25 cellular contexts compared by ENCODE assay signal in genomic region chr3:13638927-13639326, GRCh38.
"Had no signal": no experiment of that assay in that cellular context is flagged by ENCODE, and none has a peak within 500 bp of the region (broad histone marks: within the 10 kb centered on the region; RNA-seq: fewer than 3 reads in every experiment).

No MANE protein-coding gene starts in this region.

- H3K27ac ChIP-seq: coronary artery, esophagus muscularis mucosa, parathyroid adenoma, right lobe of liver, thoracic aorta, upper lobe of left lung had no signal

- H2AFZ ChIP-seq: parathyroid adenoma had no signal

- H3K9me3 Mint-ChIP-seq: activated B cell treated with CpG ODN at 0.5 μM for 24 hours; activated CD4-positive, alpha-beta memory T cell treated with anti-CD3 and anti-CD28 coated beads, Interleukin-2, amount 10 ng/mL, durations not matched to agents 7 days and 5 days; activated naive CD4-positive, alpha-beta T cell treated with anti-CD3 and anti-CD28 coated beads for 36 hours; activated T-helper 17 cell treated with anti-CD3 and anti-CD28 coated beads, Interleukin-2, amount 50 U/mL, for 72 hours; brain; stimulated activated naive B cell treated with anti-CD40 and anti-IgM and Interleukin-4, amounts not matched to agents 10 μg/mL and 1 μg/mL and 100 μg/mL, for 72 hours; T-cell had no signal

- H3K4me1 Mint-ChIP-seq: activated B cell treated with CpG ODN at 0.5 μM for 24 hours; activated CD4-positive, alpha-beta memory T cell treated with anti-CD3 and anti-CD28 coated beads, Interleukin-2, amount 10 ng/mL, durations not matched to agents 7 days and 5 days; activated CD8-positive, alpha-beta memory T cell treated with anti-CD3 and anti-CD28 coated beads, Interleukin-2, amount 10 ng/mL, durations not matched to agents 7 days and 5 days; activated T-helper 17 cell treated with anti-CD3 and anti-CD28 coated beads, Interleukin-2, amount 50 U/mL, for 72 hours; brain; stimulated activated naive B cell treated with anti-CD40 and anti-IgM and Interleukin-4, amounts not matched to agents 10 μg/mL and 1 μg/mL and 100 μg/mL, for 72 hours; T-cell had no signal

- H3K27me3 ChIP-seq: right lobe of liver, upper lobe of left lung had no signal

- H3K4me3 ChIP-seq: coronary artery, esophagus muscularis mucosa, lung, right lobe of liver, thoracic aorta, upper lobe of left lung had no signal

- ATAC-seq: activated CD8-positive, alpha-beta memory T cell treated with anti-CD3 and anti-CD28 coated beads, Interleukin-2, amount 10 ng/mL, durations not matched to agents 7 days and 5 days; activated T-helper 17 cell treated with anti-CD3 and anti-CD28 coated beads, Interleukin-2, amount 50 U/mL, for 72 hours; left colon; right lobe of liver; stimulated activated naive B cell treated with anti-CD40 and anti-IgM and Interleukin-4, amounts not matched to agents 10 μg/mL and 1 μg/mL and 100 μg/mL, for 72 hours; T-cell had no signal

- DNase-seq: activated B cell treated with CpG ODN at 0.5 μM for 24 hours; activated CD4-positive, alpha-beta memory T cell treated with anti-CD3 and anti-CD28 coated beads, Interleukin-2, amount 10 ng/mL, durations not matched to agents 7 days and 5 days; activated CD4-positive, alpha-beta T cell treated with anti-CD3 and anti-CD28 coated beads for 48 hours; activated CD8-positive, alpha-beta memory T cell treated with anti-CD3 and anti-CD28 coated beads, Interleukin-2, amount 10 ng/mL, durations not matched to agents 7 days and 5 days; activated naive CD4-positive, alpha-beta T cell treated with anti-CD3 and anti-CD28 coated beads for 36 hours; foreskin melanocyte; glutamatergic neuron; hippocampal formation; left colon; midbrain; right lobe of liver; stimulated activated CD4-positive, alpha-beta T cell treated with anti-CD3 and anti-CD28 coated beads, Interleukin-4, amount 100 ng/mL, for 24 hours; stimulated activated naive B cell treated with anti-CD40 and anti-IgM and Interleukin-4, amounts not matched to agents 10 μg/mL and 1 μg/mL and 100 μg/mL, for 72 hours; T-cell; T-helper 9 cell; upper lobe of left lung had no signal

- FAIRE-seq: endometrium, islet of Langerhans had no signal

- H3K27me3 Mint-ChIP-seq: activated B cell treated with CpG ODN at 0.5 μM for 24 hours; activated CD4-positive, alpha-beta memory T cell treated with anti-CD3 and anti-CD28 coated beads, Interleukin-2, amount 10 ng/mL, durations not matched to agents 7 days and 5 days; activated T-helper 17 cell treated with anti-CD3 and anti-CD28 coated beads, Interleukin-2, amount 50 U/mL, for 72 hours; brain had no signal

- H3K36me3 Mint-ChIP-seq: activated CD8-positive, alpha-beta memory T cell treated with anti-CD3 and anti-CD28 coated beads, Interleukin-2, amount 10 ng/mL, durations not matched to agents 7 days and 5 days; brain; stimulated activated naive B cell treated with anti-CD40 and anti-IgM and Interleukin-4, amounts not matched to agents 10 μg/mL and 1 μg/mL and 100 μg/mL, for 72 hours; T-cell had no signal

- H3K36me3 ChIP-seq: right lobe of liver, thoracic aorta, upper lobe of left lung had no signal

- H3K4me1 ChIP-seq: esophagus muscularis mucosa, parathyroid adenoma, right lobe of liver, upper lobe of left lung had no signal

- H3K4me3 Mint-ChIP-seq: activated B cell treated with CpG ODN at 0.5 μM for 24 hours; activated CD4-positive, alpha-beta memory T cell treated with anti-CD3 and anti-CD28 coated beads, Interleukin-2, amount 10 ng/mL, durations not matched to agents 7 days and 5 days; activated CD8-positive, alpha-beta memory T cell treated with anti-CD3 and anti-CD28 coated beads, Interleukin-2, amount 10 ng/mL, durations not matched to agents 7 days and 5 days; activated naive CD4-positive, alpha-beta T cell treated with anti-CD3 and anti-CD28 coated beads for 36 hours; activated T-helper 17 cell treated with anti-CD3 and anti-CD28 coated beads, Interleukin-2, amount 50 U/mL, for 72 hours; brain; stimulated activated naive B cell treated with anti-CD40 and anti-IgM and Interleukin-4, amounts not matched to agents 10 μg/mL and 1 μg/mL and 100 μg/mL, for 72 hours; T-cell had no signal

- H3K9me3 ChIP-seq: esophagus muscularis mucosa, right lobe of liver, thoracic aorta, upper lobe of left lung had no signal

- H3K79me2 ChIP-seq: parathyroid adenoma had no signal

- H3K9ac ChIP-seq: parathyroid adenoma had no signal

- H3K27ac Mint-ChIP-seq: activated B cell treated with CpG ODN at 0.5 μM for 24 hours; activated CD4-positive, alpha-beta memory T cell treated with anti-CD3 and anti-CD28 coated beads, Interleukin-2, amount 10 ng/mL, durations not matched to agents 7 days and 5 days; activated CD8-positive, alpha-beta memory T cell treated with anti-CD3 and anti-CD28 coated beads, Interleukin-2, amount 10 ng/mL, durations not matched to agents 7 days and 5 days; activated naive CD4-positive, alpha-beta T cell treated with anti-CD3 and anti-CD28 coated beads for 36 hours; activated T-helper 17 cell treated with anti-CD3 and anti-CD28 coated beads, Interleukin-2, amount 50 U/mL, for 72 hours; stimulated activated naive B cell treated with anti-CD40 and anti-IgM and Interleukin-4, amounts not matched to agents 10 μg/mL and 1 μg/mL and 100 μg/mL, for 72 hours; T-cell had no signal
